Comparison of ENCODE assay signal across 8 cellular contexts in genomic region chr3:19945405-19946290, GRCh38. TPM values are rescaled to one million over a fixed set of nuclear protein-coding genes. Genes with fewer than 3 reads are reported as not detected.
DNase-seq lines count a peak whose midpoint lies in the region; ATAC-seq, FAIRE-seq and TF ChIP-seq lines count a peak whose summit lies in the region.

No MANE protein-coding gene starts in this region.

- H3K27me3 ChIP-seq in CD4-positive, CD25-positive, alpha-beta regulatory T cell (ENCODE audit: control insufficient read depth, insufficient read depth, low read length): no peaks in the 10 kb centered on the region
- H3K27me3 ChIP-seq in MG63: no peaks in the 10 kb centered on the region
- no peaks in the 10 kb centered on the region for H3K27me3 ChIP-seq in bronchial epithelial cell (ENCODE audit: control insufficient read depth, insufficient read depth, low read length)
- H3K27me3 ChIP-seq in muscle layer of duodenum (ENCODE audit: low read depth, low read length): no peaks in the 10 kb centered on the region

- peak overlapping the region; percentile 97 for H3K27ac ChIP-seq in CD4-positive, CD25-positive, alpha-beta regulatory T cell (ENCODE audit: insufficient read depth, low read length, poor library complexity, severe bottlenecking)
- H3K27ac ChIP-seq in muscle layer of duodenum (ENCODE audit: low read length): peak overlapping the region; percentile 98

- H3K27ac Mint-ChIP-seq in CD4-positive, CD25-positive, alpha-beta regulatory T cell: peak overlapping the region; percentile 97 to 100 (median 99)

- TF ChIP-seq CTCF in bronchial epithelial cell (IDR thresholded peaks at IDR 0.05; ENCODE audit: insufficient read depth, low read length, severe bottlenecking): no peak

- peaks cover under 1% of the 10 kb centered on the region for H3K36me3 Mint-ChIP-seq in CD4-positive, CD25-positive, alpha-beta regulatory T cell

- H3K4me3 Mint-ChIP-seq in CD4-positive, CD25-positive, alpha-beta regulatory T cell: peak overlapping the region; percentile 92 to 100 (median 100)

- peaks cover 2% of the 10 kb centered on the region for H3K36me3 ChIP-seq in CD4-positive, CD25-positive, alpha-beta regulatory T cell (ENCODE audit: control insufficient read depth, insufficient read depth, low read length)
- H3K36me3 ChIP-seq in MG63: peaks cover 3% of the 10 kb centered on the region; the same call in 1 of the 2 replicates
- no peaks in the 10 kb centered on the region for H3K36me3 ChIP-seq in bronchial epithelial cell (ENCODE audit: control insufficient read depth, insufficient read depth, low read length)
- H3K36me3 ChIP-seq in muscle layer of duodenum (ENCODE audit: control insufficient read depth in 1 of 2, insufficient read depth in 2 of 2, low read length in 2 of 2): peaks cover under 1 to 6% of the 10 kb centered on the region in 2 donors

- FAIRE-seq in bronchial epithelial cell (lab: Jason Lieb, UNC): no peak

- peaks cover 0 to 2% (median 0%) of the 10 kb centered on the region in 7 donors for H3K9me3 Mint-ChIP-seq in CD4-positive, CD25-positive, alpha-beta regulatory T cell

- no peak for ATAC-seq in CD4-positive, CD25-positive, alpha-beta regulatory T cell (ENCODE audit: low read depth in 2 of 2)

- DNase-seq in CD4-positive, CD25-positive, alpha-beta regulatory T cell: peak in 1 of 3 donors; percentile 4
- DNase-seq in MG63 (no peak), bronchial epithelial cell (ENCODE audit: low read depth) (no peak), middle frontal gyrus (ENCODE audit: extremely low spot score, low spot score) (no peak), CD1c-positive myeloid dendritic cell (ENCODE audit: extremely low spot score) (no peak), DMS153 (lab: John Stamatoyannopoulos, UW) (no peak), occipital lobe (lab: John Stamatoyannopoulos, UW) (no peak)

- peak overlapping the region; percentile 85 for H3K4me3 ChIP-seq in CD4-positive, CD25-positive, alpha-beta regulatory T cell (ENCODE audit: low read depth, low read length)
- H3K4me3 ChIP-seq in MG63: peak overlapping the region; percentile 86
- peak overlapping the region; percentile 83 for H3K4me3 ChIP-seq in bronchial epithelial cell (ENCODE audit: low read depth, low read length)
- H3K4me3 ChIP-seq in muscle layer of duodenum (ENCODE audit: low read depth in 1 of 2, low read length in 2 of 2): peak overlapping the region; percentile 82 to 92

- H3K9me3 ChIP-seq in CD4-positive, CD25-positive, alpha-beta regulatory T cell (ENCODE audit: control insufficient read depth in 2 of 2, low read length in 2 of 2): no peaks in the 10 kb centered on the region
- H3K9me3 ChIP-seq in MG63: no peaks in the 10 kb centered on the region
- H3K9me3 ChIP-seq in muscle layer of duodenum (ENCODE audit: control insufficient read depth in 1 of 2, low read length in 2 of 2): no peaks in the 10 kb centered on the region

- peaks cover 5% of the 10 kb centered on the region for H3K27me3 Mint-ChIP-seq in CD4-positive, CD25-positive, alpha-beta regulatory T cell

- peaks cover 21 to 53% (median 38%) of the 10 kb centered on the region in 4 donors for H3K4me1 Mint-ChIP-seq in CD4-positive, CD25-positive, alpha-beta regulatory T cell

- H3K4me1 ChIP-seq in CD4-positive, CD25-positive, alpha-beta regulatory T cell (ENCODE audit: control insufficient read depth, insufficient read depth, low read length, poor library complexity, severe bottlenecking): peaks cover 37% of the 10 kb centered on the region
- H3K4me1 ChIP-seq in muscle layer of duodenum (ENCODE audit: control insufficient read depth in 1 of 2, insufficient read depth in 2 of 2, low read length in 2 of 2): peaks cover 14 to 22% of the 10 kb centered on the region in 2 donors

RNA-seq across cellular contexts. Expression of gene RAB5A, which starts 1.2 kb away (rescaled TPM):
- total RNA-seq in CD4-positive, CD25-positive, alpha-beta regulatory T cell: 134 TPM
- 10 to 100 TPM; 33.8 to 41.9 (median 40.3) TPM for polyA plus RNA-seq in CD4-positive, CD25-positive, alpha-beta regulatory T cell
- 22.1 and 38.1 TPM in 2 replicates for total RNA-seq in MG63 (2014; rRNA removed; shearing (Covaris generic); ENCODE audit: low replicate concordance)
- total RNA-seq in bronchial epithelial cell (43.7 and 68.7 TPM in 2 replicates), occipital lobe (62.9 TPM)

RNA-seq across cellular contexts. Expression of gene EFHB, which starts 11.6 kb away (rescaled TPM):
- 1.3 TPM for total RNA-seq in CD4-positive, CD25-positive, alpha-beta regulatory T cell
- under 1 TPM; 0.10 to 0.26 (median 0.19) TPM for polyA plus RNA-seq in CD4-positive, CD25-positive, alpha-beta regulatory T cell
- total RNA-seq in MG63 (2014; rRNA removed; shearing (Covaris generic); ENCODE audit: low replicate concordance): not detected in 2 replicates
- 0.13 and 0.26 TPM in 2 replicates for total RNA-seq in bronchial epithelial cell
- not detected for total RNA-seq in occipital lobe
